Comparison of ENCODE assay signal across 2 cellular contexts in the genomic region with DNA sequence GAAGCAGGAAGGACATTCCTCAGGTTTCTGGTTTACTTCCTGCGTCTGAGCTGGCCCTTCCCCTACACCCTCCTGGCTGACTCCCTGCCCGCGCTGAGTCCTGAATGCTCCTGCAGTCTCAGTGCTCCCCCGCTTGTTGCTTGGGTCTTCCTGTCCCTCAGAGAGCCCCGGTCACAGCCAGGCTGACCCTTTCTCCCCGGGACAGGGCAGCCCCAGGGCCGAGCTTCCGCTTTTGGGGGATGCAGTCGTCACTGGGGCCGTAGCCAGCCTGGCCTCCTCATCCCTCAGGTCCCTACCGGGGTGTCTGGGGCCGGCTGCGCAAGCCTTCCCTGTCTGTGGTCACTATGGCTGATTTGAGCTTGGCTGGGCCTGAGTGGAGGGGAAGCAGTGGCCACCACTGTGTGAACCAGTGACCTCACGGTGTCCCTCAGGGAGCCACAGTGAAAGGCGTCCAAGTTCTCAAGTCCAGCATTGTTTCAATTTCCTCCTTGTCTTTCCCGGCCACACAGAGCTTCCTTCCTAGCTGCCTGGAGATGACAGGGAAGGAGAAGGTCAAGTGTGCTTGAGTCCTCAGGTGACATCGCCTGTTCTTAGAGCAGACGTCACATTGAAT.
A peak's percentile ranks its signal among the peaks of the same experiment; 100 is the strongest.
TF ChIP-seq lines count a peak whose summit lies in the region.

No MANE protein-coding gene starts in this region.

TF ChIP-seq in liver, 16 proteins besides CTCF, POLR2A, EP300 and RAD21:
- TF ChIP-seq RXRA (IDR thresholded peaks at IDR 0.05) (peak; percentile 60), HNF4G (IDR thresholded peaks at IDR 0.05) (no peak), MAX (IDR thresholded peaks at IDR 0.05) (peak; percentile 15), SP1 (IDR thresholded peaks at IDR 0.05) (no peak), REST (IDR thresholded peaks at IDR 0.05) (no peak), EGR1 (IDR thresholded peaks at IDR 0.05; ENCODE audit: low read depth in 2 of 2) (no peak), GABPA (IDR thresholded peaks at IDR 0.05 in 1 of 2, conservative IDR thresholded peaks at IDR 0.05 in 1 of 2) (no peak), FOXA1 (IDR thresholded peaks at IDR 0.05) (no peak), ATF3 (IDR thresholded peaks at IDR 0.05) (no peak), JUND (IDR thresholded peaks at IDR 0.05) (no peak), ZBTB33 (IDR thresholded peaks at IDR 0.05) (no peak), TAF1 (conservative IDR thresholded peaks at IDR 0.05) (no peak), NR2F2 (IDR thresholded peaks at IDR 0.05) (peak; percentile 75), HNF4A (conservative IDR thresholded peaks at IDR 0.05) (no peak), FOXA2 (IDR thresholded peaks at IDR 0.05) (no peak), YY1 (IDR thresholded peaks at IDR 0.05) (no peak)
TF ChIP-seq in liver: peak in this region for 3.

TF ChIP-seq in HepG2, 621 proteins besides CTCF, POLR2A, EP300 and RAD21:
- TF ChIP-seq FOSL1 (CRISPR knock-in tag; IDR thresholded peaks at IDR 0.05; ENCODE audit: borderline replicate concordance) (no peak), SOX6 (IDR thresholded peaks at IDR 0.05) (no peak), SOX6 (CRISPR knock-in tag; IDR thresholded peaks at IDR 0.05) (no peak)
